ENCODE assay signal across 9 cellular contexts in genomic region chr22:40498454-40499186, GRCh38.
DNase-seq lines count a peak whose midpoint lies in the region; FAIRE-seq and TF ChIP-seq lines count a peak whose summit lies in the region.
"Had no signal": no experiment of that assay in that cellular context is flagged by ENCODE, and none has a peak within 500 bp of the region (broad histone marks: within the 10 kb centered on the region; RNA-seq: fewer than 3 reads in every experiment).

No MANE protein-coding gene starts in this region.

- DNase-seq in Caki2 (ENCODE audit: low read depth) (peak; percentile 98), cardiac fibroblast (ENCODE audit: low read depth in 2 of 2) (peak; percentile 54 to 97), NCI-H187 (lab: John Stamatoyannopoulos, UW) (no peak), small intestine (no peak), kidney (no peak)
- no peak for DNase-seq in stimulated activated CD4-positive, alpha-beta T cell treated with anti-CD3 and anti-CD28 coated beads, Interleukin-4, amount 100 ng/mL, for 1 hour
- DNase-seq: stimulated activated naive CD4-positive, alpha-beta T cell had no signal

- intact Hi-C loops in kidney (cut with DNase I) = no loop called here

- WGBS in small intestine, 3 donors = 75 to 78% (median 77%) methylated on average over 6 of the region's 6 CpGs

- H3K9ac ChIP-seq in KMS-11 (peak overlapping the region; percentile 12; the same call in 1 of the 2 replicates), kidney (ENCODE audit: low read length in 2 of 2) (no peak overlapping the region)

- in situ Hi-C loops in Caki2 (cut with HindIII; ENCODE audit: low pct_unique_long_range_greater_than_20kb, low sequenced_read_pairs) = no loop called here

- 0 out of 2 replicates have a peak, but pooled peaks cover 4% of the 10 kb centered on the region for H4K20me1 ChIP-seq in KMS-11 (ENCODE audit: insufficient read depth)

- TF ChIP-seq CTCF in KMS-11 (conservative IDR thresholded peaks at IDR 0.05; ENCODE audit: low read depth, low read length) = no peak
- TF ChIP-seq CTCF in cardiac fibroblast (IDR thresholded peaks at IDR 0.05; ENCODE audit: low read depth, low read length) = no peak
- no peak for TF ChIP-seq CTCF in kidney (IDR thresholded peaks at IDR 0.05; ENCODE audit: borderline replicate concordance, extremely low read depth, insufficient read depth)

- no peak for FAIRE-seq in small intestine (lab: Jason Lieb, UNC)
- FAIRE-seq in kidney (lab: Jason Lieb, UNC) = no peak

- H3K9me3 ChIP-seq in muscle layer of duodenum (ENCODE audit: control insufficient read depth in 1 of 2, low read length in 2 of 2) = no peaks in the 10 kb centered on the region
- H3K9me3 ChIP-seq in small intestine (ENCODE audit: control insufficient read depth, low read depth) = no peaks in the 10 kb centered on the region
- H3K9me3 ChIP-seq in kidney (ENCODE audit: control insufficient read depth in 1 of 2, low read length in 2 of 2) = no peaks in the 10 kb centered on the region

- H3K79me2 ChIP-seq in KMS-11 (ENCODE audit: insufficient read depth, low read depth) = no peaks in the 10 kb centered on the region

- peak overlapping the region; percentile 31; the same call in 1 of the 2 replicates for H3K4me2 ChIP-seq in KMS-11

- H2AFZ ChIP-seq in KMS-11 (ENCODE audit: low read depth) = no peak overlapping the region

- H3K27ac ChIP-seq in KMS-11 (peak overlapping the region; percentile 42; the same call in 1 of the 2 replicates), muscle layer of duodenum (ENCODE audit: low read length) (peak overlapping the region; percentile 3), small intestine (ENCODE audit: low read depth in 1 of 2, low read length in 1 of 2) (no peak overlapping the region), kidney (ENCODE audit: low read depth in 2 of 2, low read length in 2 of 2) (no peak overlapping the region)

- no peaks in the 10 kb centered on the region for H3K36me3 ChIP-seq in KMS-11 (ENCODE audit: insufficient read depth)
- H3K36me3 ChIP-seq in muscle layer of duodenum (ENCODE audit: control insufficient read depth in 1 of 2, insufficient read depth in 2 of 2, low read length in 2 of 2) = no peaks in the 10 kb centered on the region
- H3K36me3 ChIP-seq in small intestine (ENCODE audit: control insufficient read depth in 2 of 2, insufficient read depth in 2 of 2, low read length in 2 of 2) = no peaks in the 10 kb centered on the region
- no peaks in the 10 kb centered on the region for H3K36me3 ChIP-seq in kidney (ENCODE audit: control insufficient read depth in 1 of 2, insufficient read depth in 2 of 2, low read length in 2 of 2)

- H3K4me3 ChIP-seq in KMS-11 (IDR thresholded peaks at IDR 0.05; ENCODE audit: insufficient read depth, low read depth, low read length) (no peak overlapping the region), cardiac fibroblast (replicated peaks in 1 of 2; ENCODE audit: low read depth in 2 of 2, low read length in 2 of 2) (no peak overlapping the region), muscle layer of duodenum (ENCODE audit: low read depth in 1 of 2, low read length in 2 of 2) (no peak overlapping the region), small intestine (ENCODE audit: low read depth in 1 of 2, low read length in 2 of 2) (no peak overlapping the region), kidney (ENCODE audit: low read length in 2 of 2) (no peak overlapping the region)

- H3K27me3 ChIP-seq in KMS-11 (ENCODE audit: insufficient read depth, low read depth) = no peaks in the 10 kb centered on the region
- H3K27me3 ChIP-seq in muscle layer of duodenum (ENCODE audit: low read depth, low read length) = no peaks in the 10 kb centered on the region
- no peaks in the 10 kb centered on the region for H3K27me3 ChIP-seq in small intestine (ENCODE audit: control insufficient read depth in 2 of 2, insufficient read depth in 2 of 2, low read length in 2 of 2)

- H3K4me1 ChIP-seq in KMS-11 (ENCODE audit: low read depth, poor library complexity, severe bottlenecking) = peaks cover 29% of the 10 kb centered on the region
- H3K4me1 ChIP-seq in muscle layer of duodenum (ENCODE audit: control insufficient read depth in 1 of 2, insufficient read depth in 2 of 2, low read length in 2 of 2) = peaks cover 13 to 15% of the 10 kb centered on the region in 2 donors
- no peaks in the 10 kb centered on the region for H3K4me1 ChIP-seq in small intestine (ENCODE audit: control insufficient read depth in 2 of 2, insufficient read depth in 1 of 2, low read depth in 1 of 2, low read length in 1 of 2)
- peaks cover 0 to 4% of the 10 kb centered on the region in 2 donors for H3K4me1 ChIP-seq in kidney (ENCODE audit: control insufficient read depth in 1 of 2, insufficient read depth in 1 of 2, low read depth in 1 of 2, low read length in 2 of 2)

Comparison
In these comparisons a context has a peak if more than half of its experiments do, and no peak if none do; other contexts are left out.
1. DNase-seq: peak in Caki2 (single experiment) and cardiac fibroblast (2 of 2); none in NCI-H187 (0 of 2), stimulated activated CD4-positive, alpha-beta T cell treated with anti-CD3 and anti-CD28 coated beads, Interleukin-4, amount 100 ng/mL, for 1 hour (single experiment), small intestine (single experiment) and kidney (single experiment).
2. H3K27ac ChIP-seq: peak in KMS-11 (single experiment) and muscle layer of duodenum (single experiment); none in small intestine (0 of 2) and kidney (0 of 2).